Comparison of ENCODE assay signal across 1 cellular context in genomic region chr13:85638815-85639393, GRCh38.
TF ChIP-seq lines count a peak whose summit lies in the region.

No MANE protein-coding gene starts in this region.

TF ChIP-seq in GM23338, 12 proteins besides CTCF, POLR2A, EP300 and RAD21 (continued from another document):
- no peak for TF ChIP-seq ZNF462 (CRISPR knock-in tag; IDR thresholded peaks at IDR 0.05)
